Comparison of ENCODE assay signal across 21 cellular contexts in genomic region chr2:177413703-177414102, GRCh38. TPM values are rescaled to one million over a fixed set of nuclear protein-coding genes. Genes with fewer than 3 reads are reported as not detected.
A peak's percentile ranks its signal among the peaks of the same experiment; 100 is the strongest.
DNase-seq lines count a peak whose midpoint lies in the region; ATAC-seq and TF ChIP-seq lines count a peak whose summit lies in the region.
"Had no signal": no experiment of that assay in that cellular context is flagged by ENCODE, and none has a peak within 500 bp of the region (broad histone marks: within the 10 kb centered on the region; RNA-seq: fewer than 3 reads in every experiment).

No MANE protein-coding gene starts in this region.

- DNase-seq in MCF 10A (ENCODE audit: unreplicated experiment): no peak
- DNase-seq in breast epithelium (ENCODE audit: low spot score in 2 of 2): no peak
- no peak for DNase-seq in Panc1 (ENCODE audit: low read depth, low spot score)
- DNase-seq in epithelial cell of esophagus (ENCODE audit: low read depth): peak; percentile 11
- no peak for DNase-seq in SJCRH30
- DNase-seq in stimulated activated CD4-positive, alpha-beta T cell treated with anti-CD3 and anti-CD28 coated beads, Interleukin-2, amount 100 ng/mL, for 24 hours: no peak
- DNase-seq: activated CD4-positive, alpha-beta T cell treated with anti-CD3 and anti-CD28 coated beads, Interleukin-2, amount 10 ng/mL, durations not matched to agents 7 days and 5 days; activated effector memory CD4-positive, alpha-beta T cell treated with Interleukin-2 at 50 U/mL for 16 hours; Calu3; cerebellar nuclear complex; hypothalamus; immature natural killer cell; left ventricle myocardium inferior; NCI-H1048; NCI-H1694 treated with DMSO at 0.1 percent for 48 hours; small intestine; stimulated activated CD8-positive, alpha-beta memory T cell treated with anti-CD3 and anti-CD28 coated beads, Interleukin-4, amount 100 ng/mL, for 48 hours had no signal

- in situ Hi-C loops in Panc1 (cut with HindIII; ENCODE audit: low pct_unique_long_range_greater_than_20kb, low sequenced_read_pairs): no loop called here

- H3K4me3 Mint-ChIP-seq in MCF 10A (ENCODE audit: unreplicated experiment): no peak overlapping the region
- H3K4me3 Mint-ChIP-seq: activated CD4-positive, alpha-beta T cell treated with anti-CD3 and anti-CD28 coated beads, Interleukin-2, amount 10 ng/mL, durations not matched to agents 7 days and 5 days; immature natural killer cell; nephron; type B pancreatic cell had no signal

- intact Hi-C loops in MCF 10A (cut with micrococcal nuclease): no loop called here
- intact Hi-C loops in breast epithelium (cut with DNase I; ENCODE audit: low total_unique reads): no loop called here
- intact Hi-C loops in Panc1 (cut with micrococcal nuclease; ENCODE audit: unreplicated experiment): loop anchor here (2.0 kb wide), 1 partner anchor 15 kb away; no protein-coding TSS in a partner anchor

- no peak for TF ChIP-seq POLR2A in breast epithelium (IDR thresholded peaks at IDR 0.05)

- no peaks in the 10 kb centered on the region for H3K36me3 ChIP-seq in breast epithelium
- no peaks in the 10 kb centered on the region for H3K36me3 ChIP-seq in Panc1 (ENCODE audit: control insufficient read depth, insufficient read depth, low read length)
- H3K36me3 ChIP-seq in SJCRH30: no peaks in the 10 kb centered on the region
- H3K36me3 ChIP-seq: left ventricle myocardium inferior had no signal

- H3K4me1 ChIP-seq in breast epithelium (no peaks in the 10 kb centered on the region), Panc1 (ENCODE audit: control insufficient read depth, insufficient read depth, low read length) (peaks cover 4% of the 10 kb centered on the region; the same call in 1 of the 2 replicates), SJCRH30 (no peaks in the 10 kb centered on the region)
- H3K4me1 ChIP-seq: BLaER1 had no signal

- no peaks in the 10 kb centered on the region for H3K27me3 ChIP-seq in breast epithelium
- H3K27me3 ChIP-seq in Panc1 (ENCODE audit: control insufficient read depth, insufficient read depth, low read length): no peaks in the 10 kb centered on the region
- H3K27me3 ChIP-seq in SJCRH30: no peaks in the 10 kb centered on the region
- H3K27me3 ChIP-seq: BLaER1 had no signal

- H3K4me3 ChIP-seq in breast epithelium (no peak overlapping the region), Panc1 (ENCODE audit: low read depth in 2 of 2, low read length in 2 of 2) (no peak overlapping the region), epithelial cell of esophagus (ENCODE audit: low read length) (no peak overlapping the region), SJCRH30 (no peak overlapping the region)
- H3K4me3 ChIP-seq: BLaER1, left ventricle myocardium inferior had no signal

- H3K27ac ChIP-seq in breast epithelium (no peak overlapping the region), Panc1 (ENCODE audit: low read length) (no peak overlapping the region), SJCRH30 (no peak overlapping the region)
- H3K27ac ChIP-seq: BLaER1, left ventricle myocardium inferior had no signal

- peaks cover 11% of the 10 kb centered on the region for H3K36me3 Mint-ChIP-seq in MCF 10A (ENCODE audit: insufficient read depth, unreplicated experiment)
- H3K36me3 Mint-ChIP-seq: immature natural killer cell had no signal

- POLR2A ChIA-PET in MCF 10A (lab: Yijun Ruan, JAX) (interaction anchor here (0.7 to 7.8 kb wide), 5 partner anchors 7 to 250 kb away, joined by 3 to 64 read pairs (median 12); partner anchors contain the start of gene NFE2L2), Panc1 (lab: Charles Lee) (no interaction called here)

- ATAC-seq in Panc1: 0 out of 2 replicates have a peak, but pooled peaks have one; percentile 11
- ATAC-seq in GM21367 (IDR thresholded peaks at IDR 0.05; ENCODE audit: unreplicated experiment): no peak

- no TSS peak for BruUV-seq in MCF 10A (replicated peaks; lab: Mats Ljungman, UMichigan)
- no TSS peak for BruUV-seq in Panc1 (replicated peaks; lab: Mats Ljungman, UMichigan)

- H3K27me3 Mint-ChIP-seq in MCF 10A (ENCODE audit: insufficient read depth, unreplicated experiment): no peaks in the 10 kb centered on the region
- H3K27me3 Mint-ChIP-seq: activated CD4-positive, alpha-beta T cell treated with anti-CD3 and anti-CD28 coated beads, Interleukin-2, amount 10 ng/mL, durations not matched to agents 7 days and 5 days; type B pancreatic cell had no signal

- no peaks in the 10 kb centered on the region for H3K9me3 ChIP-seq in breast epithelium
- peaks cover 2% of the 10 kb centered on the region; the same call in 1 of the 2 replicates for H3K9me3 ChIP-seq in Panc1 (ENCODE audit: control insufficient read depth, insufficient read depth, low read depth, low read length)
- H3K9me3 ChIP-seq in SJCRH30 (replicated peaks): no peaks in the 10 kb centered on the region
- H3K9me3 ChIP-seq: left ventricle myocardium inferior had no signal

- CTCF ChIA-PET in MCF 10A (lab: Yijun Ruan, JAX) (interaction anchor here (0.5 to 10.0 kb wide), 11 partner anchors 9 to 489 kb away, joined by 3 to 201 read pairs (median 4); partner anchors contain the start of gene AGPS), Panc1 (lab: Charles Lee) (no interaction called here)

- no peaks in the 10 kb centered on the region for H3K9me3 Mint-ChIP-seq in MCF 10A (ENCODE audit: unreplicated experiment)
- H3K9me3 Mint-ChIP-seq: immature natural killer cell, type B pancreatic cell had no signal

- TF ChIP-seq CTCF in MCF 10A (IDR thresholded peaks at IDR 0.05; ENCODE audit: unreplicated experiment) (no peak), breast epithelium (IDR thresholded peaks at IDR 0.05) (no peak), Panc1 (IDR thresholded peaks at IDR 0.05) (no peak), epithelial cell of esophagus (IDR thresholded peaks at IDR 0.05; ENCODE audit: insufficient read depth, low read depth, low read length, missing control alignments) (no peak)

- H3K4me1 Mint-ChIP-seq in MCF 10A (ENCODE audit: insufficient read depth, unreplicated experiment): peaks cover 13% of the 10 kb centered on the region

- H3K27ac Mint-ChIP-seq in MCF 10A (ENCODE audit: low read depth, unreplicated experiment): peak overlapping the region; percentile 19
- H3K27ac Mint-ChIP-seq: activated CD4-positive, alpha-beta T cell treated with anti-CD3 and anti-CD28 coated beads, Interleukin-2, amount 10 ng/mL, durations not matched to agents 7 days and 5 days; type B pancreatic cell had no signal

RNA-seq across cellular contexts. Expression of gene AGPS, which starts 21.1 kb away (rescaled TPM):
- total RNA-seq in MCF 10A (2022) (49.5 and 50.5 TPM in 2 replicates), breast epithelium (10 to 100 TPM; 28.2 to 30.6 (median 28.5) TPM), Panc1 (2021; ENCODE audit: unreplicated experiment) (68.7 TPM)
- 35.7 TPM for polyA plus RNA-seq in Panc1 (2012; ENCODE audit: insufficient read length)
- total RNA-seq in SJCRH30 (2014; rRNA removed; shearing (Covaris generic)): 56.4 and 66.7 TPM in 2 replicates
